2 cellular contexts compared by ENCODE assay signal in genomic region chr7:18049262-18049661, GRCh38.
A peak's percentile ranks its signal among the peaks of the same experiment; 100 is the strongest.
TF ChIP-seq lines count a peak whose summit lies in the region.

No MANE protein-coding gene starts in this region.

TF ChIP-seq in HepG2, 621 proteins besides CTCF, POLR2A, EP300 and RAD21:
- no peak for TF ChIP-seq KDM6A (CRISPR knock-in tag; IDR thresholded peaks at IDR 0.05; ENCODE audit: low read depth)
- no peak for TF ChIP-seq FIP1L1 (IDR thresholded peaks at IDR 0.05; ENCODE audit: borderline replicate concordance, insufficient read depth, low read depth, low read length)
- TF ChIP-seq CEBPZ (IDR thresholded peaks at IDR 0.05; ENCODE audit: low read length), result no peak
- TF ChIP-seq MAFF (IDR thresholded peaks at IDR 0.05; ENCODE audit: low read depth, low read length), result peak; percentile 71
- no peak for TF ChIP-seq YY1 (IDR thresholded peaks at IDR 0.05; ENCODE audit: insufficient read depth, insufficient replicate concordance, low read depth, low read length)
- TF ChIP-seq TOPORS (CRISPR knock-in tag; IDR thresholded peaks at IDR 0.05), result no peak
- TF ChIP-seq ZNF768 (CRISPR knock-in tag; IDR thresholded peaks at IDR 0.05), result no peak
- no peak for TF ChIP-seq HMGA1 (CRISPR knock-in tag; conservative IDR thresholded peaks at IDR 0.05)
- no peak for TF ChIP-seq ZNF704 (CRISPR knock-in tag; IDR thresholded peaks at IDR 0.05; ENCODE audit: borderline replicate concordance)
- peak; percentile 47 to 60; a peak in 3 of 4 replicates for TF ChIP-seq MAFK (conservative IDR thresholded peaks at IDR 0.05 in 1 of 2, IDR thresholded peaks at IDR 0.05 in 1 of 2; ENCODE audit: low read length in 2 of 2)
- no peak for TF ChIP-seq ZNF335 (CRISPR knock-in tag; IDR thresholded peaks at IDR 0.05)
- TF ChIP-seq SMC3 (IDR thresholded peaks at IDR 0.05; ENCODE audit: low read length), result no peak
- TF ChIP-seq ZMAT5 (CRISPR knock-in tag; IDR thresholded peaks at IDR 0.05; ENCODE audit: borderline replicate concordance, low read depth), result no peak

TF ChIP-seq in GM12878, 131 proteins besides CTCF, POLR2A, EP300 and RAD21:
- TF ChIP-seq POLR2AphosphoS2 (IDR thresholded peaks at IDR 0.05; ENCODE audit: low read depth, low read length) (no peak), KLF5 (IDR thresholded peaks at IDR 0.05; ENCODE audit: partially characterized antibody) (no peak)
TF ChIP-seq in GM12878: peak in this region for 0.
